In genomic region chr10:96261132-96261531, GRCh38 we compare ENCODE assay signal across 26 cellular contexts. TPM values are rescaled to one million over a fixed set of nuclear protein-coding genes. Genes with fewer than 3 reads are reported as not detected.
DNase-seq lines count a peak whose midpoint lies in the region; ATAC-seq, FAIRE-seq and TF ChIP-seq lines count a peak whose summit lies in the region.
"Had no signal": no experiment of that assay in that cellular context is flagged by ENCODE, and none has a peak within 500 bp of the region (broad histone marks: within the 10 kb centered on the region; RNA-seq: fewer than 3 reads in every experiment).

No MANE protein-coding gene starts in this region.

- intact Hi-C loops in K562 (cut with micrococcal nuclease) = no loop called here

- no peak for TF ChIP-seq RAD21 in K562 (CRISPR knock-in tag; conservative IDR thresholded peaks at IDR 0.05 in 1 of 2, IDR thresholded peaks at IDR 0.05 in 1 of 2)

- H4K20me1 ChIP-seq in DOHH2 (ENCODE audit: control insufficient read depth, insufficient read depth, low read depth, low read length) (peaks cover 30% of the 10 kb centered on the region), OCI-LY1 (ENCODE audit: insufficient read depth, low read length) (no peaks in the 10 kb centered on the region), K562 (replicated peaks; ENCODE audit: control insufficient read depth, insufficient read depth, low read length) (no peaks in the 10 kb centered on the region)

- H3K9ac ChIP-seq in OCI-LY1 (ENCODE audit: low read length) = no peak overlapping the region
- no peak overlapping the region for H3K9ac ChIP-seq in K562 (ENCODE audit: insufficient read depth in 1 of 2, low read depth in 2 of 2, low read length in 2 of 2)

- H3K9me3 ChIP-seq in DOHH2 (ENCODE audit: control insufficient read depth, insufficient read depth, low read length) = no peaks in the 10 kb centered on the region
- no peaks in the 10 kb centered on the region for H3K9me3 ChIP-seq in OCI-LY1 (ENCODE audit: low read length)
- H3K9me3 ChIP-seq in K562 (replicated peaks; ENCODE audit: control insufficient read depth, insufficient read depth, low read depth, low read length) = no peaks in the 10 kb centered on the region
- H3K9me3 ChIP-seq: Caco-2, Peyer's patch had no signal

- no peaks in the 10 kb centered on the region for H3K27me3 Mint-ChIP-seq in naive B cell
- H3K27me3 Mint-ChIP-seq: IgD-negative memory B cell had no signal

- H3K36me3 Mint-ChIP-seq in naive B cell = peaks cover 29 to 40% of the 10 kb centered on the region in 2 donors
- H3K36me3 Mint-ChIP-seq: CD8-positive, alpha-beta T cell had no signal

- no peaks in the 10 kb centered on the region for H3K9me1 ChIP-seq in K562 (ENCODE audit: control insufficient read depth, insufficient read depth, low read length)

- H3K27me3 ChIP-seq in DOHH2 (ENCODE audit: control insufficient read depth, low read length) = no peaks in the 10 kb centered on the region
- H3K27me3 ChIP-seq in OCI-LY1 (ENCODE audit: insufficient read depth, low read length) = no peaks in the 10 kb centered on the region
- H3K27me3 ChIP-seq in K562 (ENCODE audit: control insufficient read depth in 2 of 2, insufficient read depth in 2 of 2, low read length in 2 of 2) = peaks cover 0 to 23% of the 10 kb centered on the region in 2 experiments; a peak in 2 of 5 replicates
- H3K27me3 ChIP-seq: Peyer's patch had no signal

- peaks cover 75 to 98% (median 78%) of the 10 kb centered on the region in 3 donors for H3K4me1 Mint-ChIP-seq in naive B cell

- TF ChIP-seq POLR2A in K562 (conservative IDR thresholded peaks at IDR 0.05) = no peak

- H2AFZ ChIP-seq in OCI-LY1 (ENCODE audit: low read length) (no peak overlapping the region), K562 (ENCODE audit: low read depth, low read length) (no peak overlapping the region)

- TF ChIP-seq CTCF in DOHH2 (IDR thresholded peaks at IDR 0.05; ENCODE audit: low read depth, low read length, poor library complexity, severe bottlenecking) (no peak), OCI-LY1 (IDR thresholded peaks at IDR 0.05; ENCODE audit: low read length) (no peak), K562 (IDR thresholded peaks at IDR 0.05 in 2 of 3, conservative IDR thresholded peaks at IDR 0.05 in 1 of 3; ENCODE audit: insufficient read depth in 2 of 3, low read depth in 1 of 3, low read length in 3 of 3) (no peak)

- in situ Hi-C loops in K562 (cut with MboI) = no loop called here

- peak overlapping the region; percentile 17; the same call in 1 of the 2 replicates for H3K4me3 ChIP-seq in DOHH2 (ENCODE audit: low read length)
- no peak overlapping the region for H3K4me3 ChIP-seq in OCI-LY1 (ENCODE audit: low read depth, low read length, poor library complexity, severe bottlenecking)
- no peak overlapping the region for H3K4me3 ChIP-seq in K562
- H3K4me3 ChIP-seq: Peyer's patch had no signal

- WGBS in K562 (ENCODE audit: insufficient coverage, low coverage, missing lambda C conversion rate) = 3% methylated on average over 2 of the region's 2 CpGs

- POLR2A ChIA-PET in K562 (lab: Yijun Ruan, JAX) = no interaction called here

- H3K27ac Mint-ChIP-seq in naive B cell = peak overlapping the region in 4 of 6 donors; percentile 47 to 89 (median 73)
- H3K27ac Mint-ChIP-seq: CD8-positive, alpha-beta T cell had no signal

- FAIRE-seq in K562 (lab: Jason Lieb, UNC) = no peak

- DNase-seq in K562 (ENCODE audit: extremely low read depth in 1 of 4, low spot score in 3 of 4) (no peak), naive B cell (no peak), NCI-H2196 treated with DMSO at 0.1 percent for 48 hours (lab: John Stamatoyannopoulos, UW; ENCODE audit: unreplicated experiment) (no peak), GF-D8 (lab: John Stamatoyannopoulos, UW) (no peak)
- DNase-seq: AML-193; Caco-2; CD8-positive, alpha-beta T cell; EL; GDM1; H7; Kasumi-1; NCI-H1105; NCI-H1436 treated with DMSO at 0.1 percent for 48 hours; NCI-H187 treated with DMSO at 0.1 percent for 48 hours; NCI-H526 treated with DMSO at 0.1 percent for 48 hours; OCI-M1; SHP77 treated with DMSO at 0.1 percent for 48 hours had no signal

- peak overlapping the region in 1 of 8 donors; percentile 1 for H3K4me3 Mint-ChIP-seq in naive B cell
- H3K4me3 Mint-ChIP-seq: CD8-positive, alpha-beta T cell had no signal

- H3K4me2 ChIP-seq in DOHH2 (ENCODE audit: low read length) (peak overlapping the region; percentile 35), OCI-LY1 (ENCODE audit: low read length) (peak overlapping the region; percentile 31; the same call in 1 of the 2 replicates), K562 (ENCODE audit: insufficient read depth, low read length) (no peak overlapping the region)

- peaks cover 0 to 1% (median 0%) of the 10 kb centered on the region in 7 donors for H3K9me3 Mint-ChIP-seq in naive B cell
- H3K9me3 Mint-ChIP-seq: CD8-positive, alpha-beta T cell; IgD-negative memory B cell had no signal

- H3F3A ChIP-seq in DOHH2 (ENCODE audit: control insufficient read depth, insufficient read depth) = 0 out of 2 replicates have a peak, but pooled peaks cover 3% of the 10 kb centered on the region
- 0 out of 2 replicates have a peak, but pooled peaks cover 3% of the 10 kb centered on the region for H3F3A ChIP-seq in OCI-LY1 (ENCODE audit: insufficient read depth, low read length)

- peaks cover 91% of the 10 kb centered on the region for H3K36me3 ChIP-seq in DOHH2 (ENCODE audit: control insufficient read depth, low read length)
- peaks cover 62% of the 10 kb centered on the region for H3K36me3 ChIP-seq in OCI-LY1 (ENCODE audit: insufficient read depth, low read length)
- no peaks in the 10 kb centered on the region for H3K36me3 ChIP-seq in K562 (ENCODE audit: control insufficient read depth, insufficient read depth, low read length)
- H3K36me3 ChIP-seq: Peyer's patch had no signal

- H3K27ac ChIP-seq in DOHH2 (ENCODE audit: low read depth, low read length) (peak overlapping the region; percentile 18; the same call in 1 of the 2 replicates), OCI-LY1 (ENCODE audit: low read depth, low read length, poor library complexity, severe bottlenecking) (peak overlapping the region; percentile 72), K562 (ENCODE audit: extremely low read depth, low read depth, low read length) (no peak overlapping the region)
- H3K27ac ChIP-seq: C4-2B had no signal

- CTCF ChIA-PET in K562 (lab: Yijun Ruan, JAX; ENCODE audit: low intra/inter-chr PET ratio) = no interaction called here

- ATAC-seq in K562 (no peak), naive B cell (ENCODE audit: low read depth in 2 of 2) (no peak), HG03108 (IDR thresholded peaks at IDR 0.05; ENCODE audit: unreplicated experiment) (no peak)
- ATAC-seq: CD8-positive, alpha-beta T cell had no signal

- H3K79me2 ChIP-seq in DOHH2 (ENCODE audit: control insufficient read depth, low read length) (peaks cover 100% of the 10 kb centered on the region), OCI-LY1 (ENCODE audit: insufficient read depth, low read length) (peaks cover 70% of the 10 kb centered on the region), K562 (ENCODE audit: control insufficient read depth, insufficient read depth, low read length) (no peaks in the 10 kb centered on the region)

- H3K9me2 ChIP-seq in DOHH2 (replicated peaks; ENCODE audit: control insufficient read depth, low read length) = no peaks in the 10 kb centered on the region
- no peaks in the 10 kb centered on the region for H3K9me2 ChIP-seq in OCI-LY1 (ENCODE audit: low read depth, low read length)

- BruUV-seq in K562 (replicated peaks; lab: Mats Ljungman, UMichigan) = no TSS peak

- peaks cover 96% of the 10 kb centered on the region for H3K4me1 ChIP-seq in DOHH2 (ENCODE audit: control insufficient read depth, low read length)
- H3K4me1 ChIP-seq in OCI-LY1 (ENCODE audit: insufficient read depth, low read length, severe bottlenecking) = peaks cover 83% of the 10 kb centered on the region
- no peaks in the 10 kb centered on the region for H3K4me1 ChIP-seq in K562 (replicated peaks in 1 of 2; ENCODE audit: control insufficient read depth in 2 of 2, insufficient read depth in 2 of 2, low read length in 2 of 2)
- H3K4me1 ChIP-seq: Caco-2 had no signal

- TF ChIP-seq EP300 in K562 (IDR thresholded peaks at IDR 0.05; ENCODE audit: low read length) = no peak

RNA-seq across cellular contexts. Expression of gene BLNK, which starts 10.2 kb away (rescaled TPM):
- not detected in 2 replicates for total RNA-seq in K562 (2011; cell fraction: chromatin; rRNA removed; ENCODE audit: low replicate concordance)
- not detected in 2 replicates for total RNA-seq in K562 (2011; cell fraction: nucleolus; rRNA removed)
- total RNA-seq in K562 (2011; cell fraction: nucleoplasm; rRNA removed) = not detected in 2 replicates
- total RNA-seq in K562 (2014; rRNA removed) = not detected in 2 replicates
- total RNA-seq in K562 (2014; rRNA removed; fragmentation: Illumina TruSeq; extraction: Trizol) = not detected in 2 replicates
- total RNA-seq in K562 (2015; rRNA removed; fragmentation: Illumina TruSeq; extraction: Trizol) = not detected in 2 replicates
- total RNA-seq in K562 (2021) = 0.20 TPM in 1 of 2 replicates, not detected in the other
- not detected in 2 replicates for polyA plus RNA-seq in K562 (2011; rRNA removed)
- not detected in 2 replicates for polyA plus RNA-seq in K562 (2011; cell fraction: cytosol; rRNA removed)
- polyA plus RNA-seq in K562 (2011; cell fraction: nucleus; rRNA removed) = not detected in 2 replicates
- polyA plus RNA-seq in K562 (2012) = not detected in 2 replicates
- not detected in 2 replicates for polyA plus RNA-seq in K562 (2014; fragmentation: Illumina TruSeq; extraction: Trizol)
- not detected for polyA plus RNA-seq in K562 (2014; fragmentation: Nextera tagmentation; extraction: Ambion mirVana)
- not detected in 2 replicates for polyA plus RNA-seq in K562 (2014; rRNA removed)
- polyA minus RNA-seq in K562 (2011; rRNA and poly(A)+ RNA removed) = not detected in 2 replicates
- polyA minus RNA-seq in K562 (2011; cell fraction: cytosol; rRNA and poly(A)+ RNA removed) = not detected in 2 replicates
- not detected in 2 replicates for polyA minus RNA-seq in K562 (2011; cell fraction: nucleus; rRNA and poly(A)+ RNA removed)
- 100 to 1,000 TPM; 152 to 280 (median 196) TPM for polyA plus RNA-seq in naive B cell (ENCODE audit: low read depth in 6 of 6)
- total RNA-seq: H7; M059J; NCI-H460; T-helper 1 cell treated with Interleukin-12 subunit alpha and Interleukin-12 subunit beta and Interleukin-4 antibody, amounts not matched to agents 30 ng/mL and 1 ng/mL, for 36 hours had no signal

RNA-seq across cellular contexts. Expression of gene DNTT, which starts 43.1 kb away (rescaled TPM):
- not detected in 2 replicates for total RNA-seq in K562 (2011; cell fraction: chromatin; rRNA removed; ENCODE audit: low replicate concordance)
- total RNA-seq in K562 (2011; cell fraction: nucleolus; rRNA removed) = not detected in 2 replicates
- total RNA-seq in K562 (2011; cell fraction: nucleoplasm; rRNA removed) = not detected in 2 replicates
- total RNA-seq in K562 (2014; rRNA removed) (not detected in 2 replicates), K562 (2014; rRNA removed; fragmentation: Illumina TruSeq; extraction: Trizol) (not detected in 2 replicates), K562 (2015; rRNA removed; fragmentation: Illumina TruSeq; extraction: Trizol) (not detected in 2 replicates), K562 (2021) (not detected in 2 replicates)
- polyA plus RNA-seq in K562 (2011; rRNA removed) (not detected in 2 replicates), K562 (2014; fragmentation: Illumina TruSeq; extraction: Trizol) (not detected in 2 replicates), K562 (2014; fragmentation: Nextera tagmentation; extraction: Ambion mirVana) (not detected), K562 (2014; rRNA removed) (not detected in 2 replicates), naive B cell (ENCODE audit: low read depth in 6 of 6) (under 1 TPM in 1 of 6 donors, not detected in 5; 0.21 TPM)
- not detected in 2 replicates for polyA plus RNA-seq in K562 (2011; cell fraction: cytosol; rRNA removed)
- not detected in 2 replicates for polyA plus RNA-seq in K562 (2011; cell fraction: nucleus; rRNA removed)
- not detected in 2 replicates for polyA plus RNA-seq in K562 (2012)
- polyA minus RNA-seq in K562 (2011; rRNA and poly(A)+ RNA removed) = not detected in 2 replicates
- polyA minus RNA-seq in K562 (2011; cell fraction: cytosol; rRNA and poly(A)+ RNA removed) = not detected in 2 replicates
- polyA minus RNA-seq in K562 (2011; cell fraction: nucleus; rRNA and poly(A)+ RNA removed) = not detected in 2 replicates
- total RNA-seq: Caco-2; CD8-positive, alpha-beta T cell; H7; M059J; NCI-H460; Peyer's patch; T-helper 1 cell treated with Interleukin-12 subunit alpha and Interleukin-12 subunit beta and Interleukin-4 antibody, amounts not matched to agents 30 ng/mL and 1 ng/mL, for 36 hours had no signal

Comparison
In these comparisons a context has a peak if more than half of its experiments do, and no peak if none do; other contexts are left out.
1. RNA of gene BLNK, which starts 10.2 kb away (polyA plus RNA-seq): 152 to 280 TPM in naive B cell; not detected in K562; every median in the first group is over 100 times any median in the second.